ENCODE assay signal across 17 cellular contexts in genomic region chr1:85952460-85952859, GRCh38.
DNase-seq lines count a peak whose midpoint lies in the region; ATAC-seq and TF ChIP-seq lines count a peak whose summit lies in the region.
"Had no signal": no experiment of that assay in that cellular context is flagged by ENCODE, and none has a peak within 500 bp of the region (broad histone marks: within the 10 kb centered on the region; RNA-seq: fewer than 3 reads in every experiment).

No MANE protein-coding gene starts in this region.

- H3K9me3 ChIP-seq in GM23248 (ENCODE audit: low read depth), result no peaks in the 10 kb centered on the region
- H3K9me3 ChIP-seq in gastroesophageal sphincter, result no peaks in the 10 kb centered on the region
- H3K9me3 ChIP-seq: prostate gland, vagina had no signal

- no peak overlapping the region for H3K4me2 ChIP-seq in GM23248 (ENCODE audit: unreplicated experiment)

- no peak for TF ChIP-seq CTCF in fibroblast of villous mesenchyme (IDR thresholded peaks at IDR 0.05; ENCODE audit: insufficient read depth, low read depth, low read length)
- TF ChIP-seq CTCF in gastroesophageal sphincter (IDR thresholded peaks at IDR 0.05), result no peak

- 44 to 48% methylated on average over 3 of the region's 3 CpGs for WGBS in GM23248 (ENCODE audit: low coverage in 1 of 2, low lambda C conversion rate in 2 of 2, missing lambda C conversion rate in 2 of 2), 2 experiments
- WGBS in gastroesophageal sphincter (ENCODE audit: low coverage in 1 of 2), 2 donors, result 7 to 10% methylated on average over 3 of the region's 3 CpGs

- no peak for TF ChIP-seq EP300 in gastroesophageal sphincter (IDR thresholded peaks at IDR 0.05)

- H3K27ac ChIP-seq in GM23248 (no peak overlapping the region), gastroesophageal sphincter (no peak overlapping the region)
- H3K27ac ChIP-seq: prostate gland, vagina, WERI-Rb-1 had no signal

- H3K79me2 ChIP-seq in GM23248 (ENCODE audit: insufficient read depth), result no peaks in the 10 kb centered on the region

- DNase-seq in DMS153 treated with DMSO at 0.1 percent for 48 hours (lab: John Stamatoyannopoulos, UW; ENCODE audit: unreplicated experiment), result peak; percentile 70
- peak; percentile 33 for DNase-seq in NCI-H1092 (lab: John Stamatoyannopoulos, UW)
- peak; percentile 92 for DNase-seq in NCI-H510A treated with DMSO at 0.1 percent for 48 hours (lab: John Stamatoyannopoulos, UW)
- peak; percentile 18 for DNase-seq in fibroblast of villous mesenchyme (ENCODE audit: low read depth)
- no peak for DNase-seq in activated naive CD4-positive, alpha-beta T cell treated with Interleukin-2 at 50 U/mL for 16 hours
- no peak for DNase-seq in GM23248
- DNase-seq in NCI-H2196 (lab: John Stamatoyannopoulos, UW; ENCODE audit: unreplicated experiment), result no peak
- DNase-seq: activated CD8-positive, alpha-beta memory T cell treated with anti-CD3 and anti-CD28 coated beads, Interleukin-2, amount 10 ng/mL, durations not matched to agents 7 days and 5 days; effector CD4-positive, alpha-beta T cell; naive B cell; NCI-H187; stimulated activated naive CD8-positive, alpha-beta T cell treated with anti-CD3 and anti-CD28 coated beads, Interleukin-15, amount 100 ng/mL, for 72 hours; SW 1271; WERI-Rb-1 had no signal

- H3K4me3 ChIP-seq in fibroblast of villous mesenchyme (ENCODE audit: low read depth, low read length), result no peak overlapping the region
- H3K4me3 ChIP-seq in GM23248, result no peak overlapping the region
- H3K4me3 ChIP-seq in gastroesophageal sphincter, result no peak overlapping the region
- H3K4me3 ChIP-seq: prostate gland, vagina had no signal

- no peaks in the 10 kb centered on the region for H4K20me1 ChIP-seq in GM23248 (ENCODE audit: insufficient read depth)

- no peaks in the 10 kb centered on the region for H3F3A ChIP-seq in GM23248 (ENCODE audit: insufficient read depth)

- TF ChIP-seq POLR2A in gastroesophageal sphincter (IDR thresholded peaks at IDR 0.05), result no peak

- H3K4me1 ChIP-seq in GM23248 (ENCODE audit: insufficient read depth) (no peaks in the 10 kb centered on the region), gastroesophageal sphincter (no peaks in the 10 kb centered on the region)
- H3K4me1 ChIP-seq: prostate gland, vagina had no signal

- in situ Hi-C loops in GM23248 (cut with MboI), result no loop called here

- H3K27me3 ChIP-seq in GM23248 (replicated peaks; ENCODE audit: insufficient read depth) (no peaks in the 10 kb centered on the region), gastroesophageal sphincter (no peaks in the 10 kb centered on the region)
- H3K27me3 ChIP-seq: vagina had no signal

- no peak overlapping the region for H3K9ac ChIP-seq in GM23248

- H3K36me3 ChIP-seq in GM23248 (ENCODE audit: low read depth), result no peaks in the 10 kb centered on the region
- no peaks in the 10 kb centered on the region for H3K36me3 ChIP-seq in gastroesophageal sphincter
- H3K36me3 ChIP-seq: prostate gland, vagina, WERI-Rb-1 had no signal

- no peak overlapping the region for H2AFZ ChIP-seq in GM23248

- no peak for ATAC-seq in gastroesophageal sphincter
- ATAC-seq: activated CD8-positive, alpha-beta memory T cell treated with anti-CD3 and anti-CD28 coated beads, Interleukin-2, amount 10 ng/mL, durations not matched to agents 7 days and 5 days; stimulated activated naive CD8-positive, alpha-beta T cell treated with anti-CD3 and anti-CD28 coated beads, Interleukin-15, amount 100 ng/mL, for 72 hours had no signal

- H3K9me2 ChIP-seq in GM23248 (ENCODE audit: insufficient read depth), result no peaks in the 10 kb centered on the region

Comparison
In these comparisons a context has a peak if more than half of its experiments do, and no peak if none do; other contexts are left out.
1. DNase-seq: peak in DMS153 treated with DMSO at 0.1 percent for 48 hours (single experiment), NCI-H1092 (single experiment), NCI-H510A treated with DMSO at 0.1 percent for 48 hours (single experiment) and fibroblast of villous mesenchyme (single experiment); none in activated naive CD4-positive, alpha-beta T cell treated with Interleukin-2 at 50 U/mL for 16 hours (single experiment), GM23248 (single experiment) and NCI-H2196 (single experiment).